ENCODE assay signal across 14 cellular contexts in the genomic region with DNA sequence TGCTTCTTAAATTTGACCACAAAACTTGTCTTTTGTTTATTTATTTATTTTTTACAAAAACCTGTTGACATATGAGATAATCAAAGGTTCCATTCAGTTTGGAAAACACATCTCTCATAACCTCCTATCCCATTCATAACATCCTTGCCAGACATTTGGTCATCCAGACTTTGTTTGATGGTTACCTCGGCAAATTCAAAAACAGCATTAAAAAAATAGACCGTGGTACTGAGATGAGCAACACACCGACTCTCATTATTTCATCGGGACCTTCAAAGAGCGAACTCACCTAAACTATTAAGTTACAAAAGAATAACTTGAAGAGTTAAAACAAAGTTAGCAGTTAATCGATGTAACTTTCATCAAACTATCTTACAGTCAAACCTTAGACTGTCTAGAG.
DNase-seq lines count a peak whose midpoint lies in the region; ATAC-seq and TF ChIP-seq lines count a peak whose summit lies in the region.
"Had no signal": no experiment of that assay in that cellular context is flagged by ENCODE, and none has a peak within 500 bp of the region (broad histone marks: within the 10 kb centered on the region; RNA-seq: fewer than 3 reads in every experiment).

No MANE protein-coding gene starts in this region.

- no peaks in the 10 kb centered on the region for H3K36me3 Mint-ChIP-seq in activated naive CD8-positive, alpha-beta T cell treated with anti-CD3 and anti-CD28 coated beads, Interleukin-2, amount 50 U/mL, for 24 hours (ENCODE audit: low read depth)
- H3K36me3 Mint-ChIP-seq in MCF 10A (ENCODE audit: insufficient read depth, unreplicated experiment) = no peaks in the 10 kb centered on the region

- no peaks in the 10 kb centered on the region for H3K9me3 ChIP-seq in esophagus squamous epithelium
- H3K9me3 ChIP-seq: tibial artery had no signal

- peak overlapping the region; percentile 45 for H3K27ac Mint-ChIP-seq in activated naive CD8-positive, alpha-beta T cell treated with anti-CD3 and anti-CD28 coated beads, Interleukin-2, amount 50 U/mL, for 24 hours
- H3K27ac Mint-ChIP-seq in MCF 10A (ENCODE audit: low read depth, unreplicated experiment) = no peak overlapping the region
- H3K27ac Mint-ChIP-seq: activated naive CD8-positive, alpha-beta T cell; naive thymus-derived CD8-positive, alpha-beta T cell had no signal

- peaks cover 26% of the 10 kb centered on the region for H3K4me1 Mint-ChIP-seq in activated naive CD8-positive, alpha-beta T cell treated with anti-CD3 and anti-CD28 coated beads, Interleukin-2, amount 50 U/mL, for 24 hours
- no peaks in the 10 kb centered on the region for H3K4me1 Mint-ChIP-seq in MCF 10A (ENCODE audit: insufficient read depth, unreplicated experiment)

- 71 to 73% methylated on average over 6 of the region's 6 CpGs for WGBS in esophagus squamous epithelium, 2 donors

- H3K4me3 Mint-ChIP-seq in activated naive CD8-positive, alpha-beta T cell treated with anti-CD3 and anti-CD28 coated beads, Interleukin-2, amount 50 U/mL, for 24 hours = peak overlapping the region; percentile 22
- no peak overlapping the region for H3K4me3 Mint-ChIP-seq in MCF 10A (ENCODE audit: unreplicated experiment)
- H3K4me3 Mint-ChIP-seq: activated naive CD8-positive, alpha-beta T cell had no signal

- no peaks in the 10 kb centered on the region for H3K27me3 ChIP-seq in esophagus squamous epithelium
- H3K27me3 ChIP-seq: brain microvascular endothelial cell, tibial artery had no signal

- H3K9me3 Mint-ChIP-seq in activated naive CD8-positive, alpha-beta T cell treated with anti-CD3 and anti-CD28 coated beads, Interleukin-2, amount 50 U/mL, for 24 hours = no peaks in the 10 kb centered on the region
- no peaks in the 10 kb centered on the region for H3K9me3 Mint-ChIP-seq in MCF 10A (ENCODE audit: unreplicated experiment)
- H3K9me3 Mint-ChIP-seq: naive thymus-derived CD8-positive, alpha-beta T cell had no signal

- CTCF ChIA-PET in MCF 10A (lab: Yijun Ruan, JAX) = no interaction called here

- no peak for TF ChIP-seq POLR2A in esophagus squamous epithelium (IDR thresholded peaks at IDR 0.05)

- intact Hi-C loops in MCF 10A (cut with micrococcal nuclease) = no loop called here
- intact Hi-C loops in esophagus squamous epithelium (cut with DNase I) = no loop called here

- no peaks in the 10 kb centered on the region for H3K36me3 ChIP-seq in esophagus squamous epithelium
- H3K36me3 ChIP-seq: brain microvascular endothelial cell, tibial artery had no signal

- no peak for DNase-seq in activated naive CD8-positive, alpha-beta T cell treated with anti-CD3 and anti-CD28 coated beads, Interleukin-2, amount 50 U/mL, for 24 hours
- DNase-seq in HPDE6-E6E7 (ENCODE audit: extremely low spot score) = no peak
- no peak for DNase-seq in MCF 10A (ENCODE audit: unreplicated experiment)
- no peak for DNase-seq in esophagus squamous epithelium (lab: John Stamatoyannopoulos, UW)
- DNase-seq: brain microvascular endothelial cell; naive thymus-derived CD8-positive, alpha-beta T cell; NCI-H146; posterior cingulate gyrus; small intestine; tibial artery had no signal

- no peaks in the 10 kb centered on the region for H3K4me1 ChIP-seq in esophagus squamous epithelium
- H3K4me1 ChIP-seq: tibial artery had no signal

- ATAC-seq in GM18508 (IDR thresholded peaks at IDR 0.05; ENCODE audit: insufficient read depth, unreplicated experiment) (peak; percentile 21), GM19023 (IDR thresholded peaks at IDR 0.05; ENCODE audit: unreplicated experiment) (peak; percentile 30), HG02938 (IDR thresholded peaks at IDR 0.05; ENCODE audit: unreplicated experiment) (peak; percentile 64)
- peak; percentile 27 for ATAC-seq in activated naive CD8-positive, alpha-beta T cell treated with anti-CD3 and anti-CD28 coated beads, Interleukin-2, amount 50 U/mL, for 24 hours
- ATAC-seq: naive thymus-derived CD8-positive, alpha-beta T cell had no signal

- no TSS peak for BruUV-seq in MCF 10A (replicated peaks; lab: Mats Ljungman, UMichigan)

- no peak overlapping the region for H3K4me3 ChIP-seq in esophagus squamous epithelium
- H3K4me3 ChIP-seq: tibial artery had no signal

- POLR2A ChIA-PET in MCF 10A (lab: Yijun Ruan, JAX) = no interaction called here

- H3K27me3 Mint-ChIP-seq in activated naive CD8-positive, alpha-beta T cell treated with anti-CD3 and anti-CD28 coated beads, Interleukin-2, amount 50 U/mL, for 24 hours = no peaks in the 10 kb centered on the region
- H3K27me3 Mint-ChIP-seq in MCF 10A (ENCODE audit: insufficient read depth, unreplicated experiment) = peaks cover 31% of the 10 kb centered on the region
- H3K27me3 Mint-ChIP-seq: activated naive CD8-positive, alpha-beta T cell; naive thymus-derived CD8-positive, alpha-beta T cell had no signal

- no peak overlapping the region for H3K27ac ChIP-seq in esophagus squamous epithelium
- H3K27ac ChIP-seq: brain microvascular endothelial cell, tibial artery had no signal

- no peak for TF ChIP-seq CTCF in MCF 10A (IDR thresholded peaks at IDR 0.05; ENCODE audit: unreplicated experiment)
- TF ChIP-seq CTCF in esophagus squamous epithelium (IDR thresholded peaks at IDR 0.05) = no peak
